Comparison of ENCODE assay signal across 8 cellular contexts in the genomic region with DNA sequence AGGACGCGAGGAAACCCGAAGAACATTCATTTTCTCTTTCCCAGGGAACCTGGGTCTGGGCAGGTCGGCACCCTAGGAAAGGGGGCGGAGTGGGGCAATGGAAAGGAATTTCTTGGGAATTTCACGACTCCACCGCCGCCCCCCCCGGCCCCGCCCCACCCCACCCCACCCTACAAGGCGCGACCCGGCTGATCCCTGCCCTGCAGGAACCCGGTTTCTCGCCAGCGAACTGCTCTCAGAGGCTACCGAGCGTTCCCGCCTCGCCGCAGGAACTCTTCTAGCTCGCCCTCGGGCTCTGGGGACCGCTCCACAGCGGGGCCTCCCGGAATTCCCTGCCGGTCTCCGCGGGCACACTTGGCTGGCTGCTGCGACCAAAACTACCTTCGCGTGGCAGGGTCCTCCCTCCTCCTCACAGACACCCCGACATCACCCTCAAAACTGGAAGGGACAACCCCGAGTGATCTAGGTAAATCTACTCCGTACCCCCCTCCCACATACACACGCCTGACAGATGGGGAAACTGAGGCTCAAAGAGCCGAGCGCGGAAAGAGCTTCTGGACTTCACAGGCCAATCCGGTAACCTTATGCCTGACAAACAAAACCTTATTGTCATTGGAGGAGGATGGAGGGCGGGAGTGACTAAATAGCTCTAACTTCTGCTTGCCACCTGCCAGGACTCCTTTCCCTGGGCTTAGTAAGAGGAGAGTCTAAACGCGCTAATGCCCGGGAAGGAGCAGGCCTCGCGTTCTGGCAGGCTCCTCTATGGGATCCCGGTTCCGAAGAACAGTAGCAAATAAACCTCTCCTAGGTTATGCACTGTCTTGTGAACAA. TPM values are rescaled to one million over a fixed set of nuclear protein-coding genes. Genes with fewer than 3 reads are reported as not detected.
DNase-seq lines count a peak whose midpoint lies in the region; TF ChIP-seq lines count a peak whose summit lies in the region.

No MANE protein-coding gene starts in this region.

- H3K27ac Mint-ChIP-seq in activated naive CD4-positive, alpha-beta T cell treated with anti-CD3 and anti-CD28 coated beads for 36 hours, result no peak overlapping the region

- CTCF ChIA-PET in activated naive CD4-positive, alpha-beta T cell treated with anti-CD3 and anti-CD28 coated beads for 36 hours (lab: Charles Lee), result interaction anchor here (0.8 to 1.0 kb wide), 2 partner anchors 21 to 70 kb away, joined by 3 to 4 read pairs; no protein-coding TSS in a partner anchor

- no peaks in the 10 kb centered on the region for H3K27me3 ChIP-seq in liver (ENCODE audit: control insufficient read depth in 4 of 4, insufficient read depth in 4 of 4, low read length in 3 of 4)
- no peaks in the 10 kb centered on the region for H3K27me3 ChIP-seq in testis

- peaks cover 6% of the 10 kb centered on the region for H3K36me3 Mint-ChIP-seq in activated naive CD4-positive, alpha-beta T cell treated with anti-CD3 and anti-CD28 coated beads for 36 hours (ENCODE audit: low read depth)

- TF ChIP-seq CTCF in liver (IDR thresholded peaks at IDR 0.05; ENCODE audit: low read depth, low read length, missing input control) (no peak), testis (IDR thresholded peaks at IDR 0.05) (no peak)

- peak overlapping the region in 1 of 2 donors; percentile 30 for H3K9ac ChIP-seq in liver (ENCODE audit: low read depth in 1 of 2, low read length in 2 of 2)

- no peak for TF ChIP-seq RAD21 in liver (IDR thresholded peaks at IDR 0.05)

- DNase-seq in activated naive CD4-positive, alpha-beta T cell treated with anti-CD3 and anti-CD28 coated beads for 36 hours, result no peak
- DNase-seq in activated naive CD4-positive, alpha-beta T cell (lab: John Stamatoyannopoulos, UW), result no peak
- DNase-seq in NCI-H748 treated with DMSO at 0.1 percent for 48 hours (lab: John Stamatoyannopoulos, UW) (peak; percentile 57), cerebellar cortex (ENCODE audit: low spot score) (peak; percentile 51), testis (no peak), pons (ENCODE audit: low spot score) (no peak)
- no peak for DNase-seq in activated CD4-positive, alpha-beta T cell treated with anti-CD3 and anti-CD28 coated beads for 48 hours

- H3K27ac ChIP-seq in liver (ENCODE audit: low read depth in 1 of 2, low read length in 2 of 2), result peak overlapping the region; percentile 94
- peak overlapping the region; percentile 92 for H3K27ac ChIP-seq in testis

- H3K27me3 Mint-ChIP-seq in activated naive CD4-positive, alpha-beta T cell treated with anti-CD3 and anti-CD28 coated beads for 36 hours (ENCODE audit: low read depth), result no peaks in the 10 kb centered on the region

- H3K36me3 ChIP-seq in liver (ENCODE audit: control insufficient read depth in 4 of 4, insufficient read depth in 3 of 4, low read depth in 1 of 4, low read length in 3 of 4) (no peaks in the 10 kb centered on the region), testis (ENCODE audit: low read depth, missing control alignments) (no peaks in the 10 kb centered on the region)

- peak overlapping the region; percentile 85 for H3K4me3 Mint-ChIP-seq in activated naive CD4-positive, alpha-beta T cell treated with anti-CD3 and anti-CD28 coated beads for 36 hours

- 13% methylated on average over 48 of the region's 48 CpGs for WGBS in liver
- 9 to 18% methylated on average over 40 to 43 of the region's 48 CpGs for WGBS in testis, 2 donors

- peaks cover 12 to 39% (median 33%) of the 10 kb centered on the region in 4 donors for H3K4me1 ChIP-seq in liver (ENCODE audit: control insufficient read depth in 4 of 4, insufficient read depth in 4 of 4, low read length in 3 of 4)
- H3K4me1 ChIP-seq in testis, result peaks cover 31% of the 10 kb centered on the region

- H3K4me3 ChIP-seq in liver (ENCODE audit: low read depth in 1 of 3, low read length in 3 of 3) (peak overlapping the region; percentile 51 to 87 (median 63)), testis (peak overlapping the region; percentile 80 to 88)

- H3K9me3 ChIP-seq in liver (ENCODE audit: control insufficient read depth in 4 of 4, low read length in 3 of 4) (no peaks in the 10 kb centered on the region), testis (no peaks in the 10 kb centered on the region)

- intact Hi-C loops in activated naive CD4-positive, alpha-beta T cell treated with anti-CD3 and anti-CD28 coated beads for 36 hours (cut with micrococcal nuclease), result loop anchor here (1.0 to 10.0 kb wide), 9 partner anchors 7 to 787 kb away; a partner anchor contains a TSS
- intact Hi-C loops in testis (cut with DNase I; ENCODE audit: low total_unique reads), result no loop called here

- no peak for TF ChIP-seq POLR2A in testis (IDR thresholded peaks at IDR 0.05)

- no peaks in the 10 kb centered on the region for H3K9me3 Mint-ChIP-seq in activated naive CD4-positive, alpha-beta T cell treated with anti-CD3 and anti-CD28 coated beads for 36 hours

- peaks cover 28% of the 10 kb centered on the region for H3K4me1 Mint-ChIP-seq in activated naive CD4-positive, alpha-beta T cell treated with anti-CD3 and anti-CD28 coated beads for 36 hours (ENCODE audit: low read depth)

TF ChIP-seq in liver, 16 proteins besides CTCF, POLR2A, EP300 and RAD21:
- TF ChIP-seq TAF1 (conservative IDR thresholded peaks at IDR 0.05), result no peak
- TF ChIP-seq GABPA (IDR thresholded peaks at IDR 0.05 in 1 of 2, conservative IDR thresholded peaks at IDR 0.05 in 1 of 2), result no peak
- no peak for TF ChIP-seq EGR1 (IDR thresholded peaks at IDR 0.05; ENCODE audit: low read depth in 2 of 2)
- TF ChIP-seq, protein P1, sequence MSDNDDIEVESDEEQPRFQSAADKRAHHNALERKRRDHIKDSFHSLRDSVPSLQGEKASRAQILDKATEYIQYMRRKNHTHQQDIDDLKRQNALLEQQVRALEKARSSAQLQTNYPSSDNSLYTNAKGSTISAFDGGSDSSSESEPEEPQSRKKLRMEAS (IDR thresholded peaks at IDR 0.05), result peak; percentile 22
- TF ChIP-seq HNF4G (IDR thresholded peaks at IDR 0.05), result no peak

RNA-seq across cellular contexts. Expression of a gene that starts 0.8 kb away (rescaled TPM):
- total RNA-seq in activated naive CD4-positive, alpha-beta T cell treated with anti-CD3 and anti-CD28 coated beads for 36 hours, result 10 to 100 TPM; 79.7 to 80.6 TPM
- total RNA-seq in liver (100 to 1,000 TPM in 1 of 2 donors, 10 to 100 TPM in 1; 55.4 to 100 TPM), testis (10 to 100 TPM; 51.0 to 69.5 TPM)
- polyA plus RNA-seq in liver (10 to 100 TPM; 36.2 to 70.7 TPM), testis (ENCODE audit: insufficient read depth, low read depth, low replicate concordance) (82.3 TPM)

Comparison
In these comparisons a context has a peak if more than half of its experiments do, and no peak if none do; other contexts are left out.
1. DNase-seq: peak in NCI-H748 treated with DMSO at 0.1 percent for 48 hours (single experiment) and cerebellar cortex (single experiment); none in activated naive CD4-positive, alpha-beta T cell treated with anti-CD3 and anti-CD28 coated beads for 36 hours (single experiment), activated naive CD4-positive, alpha-beta T cell (0 of 4), testis (single experiment), pons (single experiment) and activated CD4-positive, alpha-beta T cell treated with anti-CD3 and anti-CD28 coated beads for 48 hours (single experiment).